17 cellular contexts compared by ENCODE assay signal in genomic region chrX:133674726-133675470, GRCh38.
DNase-seq lines count a peak whose midpoint lies in the region; ATAC-seq and TF ChIP-seq lines count a peak whose summit lies in the region.
"Had no signal": no experiment of that assay in that cellular context is flagged by ENCODE, and none has a peak within 500 bp of the region (broad histone marks: within the 10 kb centered on the region; RNA-seq: fewer than 3 reads in every experiment).

No MANE protein-coding gene starts in this region.

- no peaks in the 10 kb centered on the region for H3K27me3 ChIP-seq in NT2/D1 (ENCODE audit: insufficient read depth, insufficient read length)
- no peaks in the 10 kb centered on the region for H3K27me3 ChIP-seq in CD4-positive, alpha-beta memory T cell (ENCODE audit: insufficient read depth, low read length)
- H3K27me3 ChIP-seq in CD8-positive, alpha-beta T cell (ENCODE audit: insufficient read depth, low read length) = no peaks in the 10 kb centered on the region
- H3K27me3 ChIP-seq: esophagus squamous epithelium had no signal

- H3K36me3 Mint-ChIP-seq in neural crest cell (ENCODE audit: low read depth) = no peaks in the 10 kb centered on the region
- no peaks in the 10 kb centered on the region for H3K36me3 Mint-ChIP-seq in CD4-positive, alpha-beta memory T cell
- no peaks in the 10 kb centered on the region for H3K36me3 Mint-ChIP-seq in CD8-positive, alpha-beta T cell
- H3K36me3 Mint-ChIP-seq: activated naive CD4-positive, alpha-beta T cell treated with anti-CD3 and anti-CD28 coated beads, Interleukin-2, amount 50 U/mL, for 24 hours; stimulated activated memory B cell treated with anti-CD40 and anti-IgM and Interleukin-4, amounts not matched to agents 10 μg/mL and 1 μg/mL and 100 μg/mL, for 72 hours had no signal

- TF ChIP-seq CTCF in neural crest cell (conservative IDR thresholded peaks at IDR 0.05) = no peak
- TF ChIP-seq CTCF in CD8-positive, alpha-beta T cell (IDR thresholded peaks at IDR 0.05) = no peak

- CTCF ChIA-PET in CD4-positive, alpha-beta memory T cell (lab: Charles Lee; ENCODE audit: partially characterized antibody) = no interaction called here
- CTCF ChIA-PET in CD8-positive, alpha-beta T cell (lab: Charles Lee) = no interaction called here

- peaks cover 6% of the 10 kb centered on the region for H3K4me1 ChIP-seq in NT2/D1 (ENCODE audit: insufficient read depth, insufficient read length)
- H3K4me1 ChIP-seq in CD4-positive, alpha-beta memory T cell (ENCODE audit: insufficient read depth, low read length) = no peaks in the 10 kb centered on the region
- no peaks in the 10 kb centered on the region for H3K4me1 ChIP-seq in CD8-positive, alpha-beta T cell (ENCODE audit: insufficient read depth, low read length)
- H3K4me1 ChIP-seq: esophagus squamous epithelium had no signal

- H3K9me3 ChIP-seq in NT2/D1 (ENCODE audit: insufficient read depth, low read length) = no peaks in the 10 kb centered on the region
- no peaks in the 10 kb centered on the region for H3K9me3 ChIP-seq in CD4-positive, alpha-beta memory T cell (ENCODE audit: control insufficient read depth in 1 of 2, low read length in 2 of 2)
- no peaks in the 10 kb centered on the region for H3K9me3 ChIP-seq in CD8-positive, alpha-beta T cell (ENCODE audit: low read length)
- H3K9me3 ChIP-seq: esophagus squamous epithelium had no signal

- no peaks in the 10 kb centered on the region for H3K9me3 Mint-ChIP-seq in neural crest cell
- no peaks in the 10 kb centered on the region for H3K9me3 Mint-ChIP-seq in CD4-positive, alpha-beta memory T cell
- no peaks in the 10 kb centered on the region for H3K9me3 Mint-ChIP-seq in CD8-positive, alpha-beta T cell
- H3K9me3 Mint-ChIP-seq: activated naive CD4-positive, alpha-beta T cell treated with anti-CD3 and anti-CD28 coated beads, Interleukin-2, amount 50 U/mL, for 24 hours; stimulated activated memory B cell treated with anti-CD40 and anti-IgM and Interleukin-4, amounts not matched to agents 10 μg/mL and 1 μg/mL and 100 μg/mL, for 72 hours had no signal

- H3K4me3 Mint-ChIP-seq in neural crest cell = no peak overlapping the region
- H3K4me3 Mint-ChIP-seq in CD4-positive, alpha-beta memory T cell = no peak overlapping the region
- no peak overlapping the region for H3K4me3 Mint-ChIP-seq in CD8-positive, alpha-beta T cell
- H3K4me3 Mint-ChIP-seq: activated naive CD4-positive, alpha-beta T cell treated with anti-CD3 and anti-CD28 coated beads, Interleukin-2, amount 50 U/mL, for 24 hours; B cell; stimulated activated memory B cell treated with anti-CD40 and anti-IgM and Interleukin-4, amounts not matched to agents 10 μg/mL and 1 μg/mL and 100 μg/mL, for 72 hours had no signal

- POLR2A ChIA-PET in CD4-positive, alpha-beta memory T cell (lab: Charles Lee; ENCODE audit: partially characterized antibody) = no interaction called here
- POLR2A ChIA-PET in CD8-positive, alpha-beta T cell (lab: Charles Lee) = no interaction called here

- peaks cover 35% of the 10 kb centered on the region for H3K4me1 Mint-ChIP-seq in neural crest cell
- H3K4me1 Mint-ChIP-seq in CD4-positive, alpha-beta memory T cell = no peaks in the 10 kb centered on the region
- H3K4me1 Mint-ChIP-seq in CD8-positive, alpha-beta T cell (ENCODE audit: low read depth) = no peaks in the 10 kb centered on the region
- H3K4me1 Mint-ChIP-seq: activated naive CD4-positive, alpha-beta T cell treated with anti-CD3 and anti-CD28 coated beads, Interleukin-2, amount 50 U/mL, for 24 hours; B cell; stimulated activated memory B cell treated with anti-CD40 and anti-IgM and Interleukin-4, amounts not matched to agents 10 μg/mL and 1 μg/mL and 100 μg/mL, for 72 hours had no signal

- H3K36me3 ChIP-seq in NT2/D1 (ENCODE audit: insufficient read depth, insufficient read length, low read length) = no peaks in the 10 kb centered on the region
- no peaks in the 10 kb centered on the region for H3K36me3 ChIP-seq in CD4-positive, alpha-beta memory T cell (ENCODE audit: insufficient read depth, low read length)
- no peaks in the 10 kb centered on the region for H3K36me3 ChIP-seq in CD8-positive, alpha-beta T cell (ENCODE audit: insufficient read depth, low read length)
- H3K36me3 ChIP-seq: esophagus squamous epithelium had no signal

- H3K9ac ChIP-seq in NT2/D1 (ENCODE audit: insufficient read length, low read depth) = no peak overlapping the region

- intact Hi-C loops in CD4-positive, alpha-beta memory T cell (cut with micrococcal nuclease) = no loop called here
- intact Hi-C loops in CD8-positive, alpha-beta T cell (cut with DNase I, micrococcal nuclease) = loop anchor here in 1 of 2 experiments (5.0 kb wide), 2 partner anchors 343 to 693 kb away; no protein-coding TSS in a partner anchor

- no peak overlapping the region for H3K4me3 ChIP-seq in NT2/D1 (ENCODE audit: insufficient read length, low read depth)
- no peak overlapping the region for H3K4me3 ChIP-seq in CD4-positive, alpha-beta memory T cell (ENCODE audit: low read length in 2 of 2)
- no peak overlapping the region for H3K4me3 ChIP-seq in CD8-positive, alpha-beta T cell (ENCODE audit: low read depth, low read length)
- H3K4me3 ChIP-seq: esophagus squamous epithelium had no signal

- H3K27ac ChIP-seq in CD4-positive, alpha-beta memory T cell (ENCODE audit: low read depth, low read length) = no peak overlapping the region
- H3K27ac ChIP-seq in CD8-positive, alpha-beta T cell (ENCODE audit: low read depth, low read length) = no peak overlapping the region
- H3K27ac ChIP-seq: esophagus squamous epithelium had no signal

- H3K27ac Mint-ChIP-seq in neural crest cell (ENCODE audit: unreplicated experiment) = peak overlapping the region; percentile 78
- H3K27ac Mint-ChIP-seq in CD4-positive, alpha-beta memory T cell = no peak overlapping the region
- H3K27ac Mint-ChIP-seq in CD8-positive, alpha-beta T cell = no peak overlapping the region
- H3K27ac Mint-ChIP-seq: activated naive CD4-positive, alpha-beta T cell treated with anti-CD3 and anti-CD28 coated beads, Interleukin-2, amount 50 U/mL, for 24 hours; B cell; stimulated activated memory B cell treated with anti-CD40 and anti-IgM and Interleukin-4, amounts not matched to agents 10 μg/mL and 1 μg/mL and 100 μg/mL, for 72 hours had no signal

- no peaks in the 10 kb centered on the region for H3K27me3 Mint-ChIP-seq in neural crest cell (ENCODE audit: low read depth)
- no peaks in the 10 kb centered on the region for H3K27me3 Mint-ChIP-seq in CD4-positive, alpha-beta memory T cell
- peaks cover 2% of the 10 kb centered on the region for H3K27me3 Mint-ChIP-seq in CD8-positive, alpha-beta T cell (ENCODE audit: low read depth)
- H3K27me3 Mint-ChIP-seq: activated naive CD4-positive, alpha-beta T cell treated with anti-CD3 and anti-CD28 coated beads, Interleukin-2, amount 50 U/mL, for 24 hours; B cell; stimulated activated memory B cell treated with anti-CD40 and anti-IgM and Interleukin-4, amounts not matched to agents 10 μg/mL and 1 μg/mL and 100 μg/mL, for 72 hours had no signal

- no peak for ATAC-seq in GM18868 (IDR thresholded peaks at IDR 0.05; ENCODE audit: unreplicated experiment)
- no peak for ATAC-seq in CD8-positive, alpha-beta T cell
- ATAC-seq: activated CD4-positive, CD25-positive, alpha-beta regulatory T cell treated with anti-CD3 and anti-CD28 coated beads, Interleukin-2, amount 50 U/mL, for 24 hours; stimulated activated memory B cell treated with anti-CD40 and anti-IgM and Interleukin-4, amounts not matched to agents 10 μg/mL and 1 μg/mL and 100 μg/mL, for 72 hours had no signal

- DNase-seq in ELF-1 (ENCODE audit: low read depth, low spot score) = peak; percentile 86
- DNase-seq in NT2/D1 (ENCODE audit: low read depth, low spot score) = peak; percentile 46
- DNase-seq in foreskin melanocyte = peak; percentile 61
- DNase-seq in neural crest cell (ENCODE audit: low read depth, low spot score) = no peak
- DNase-seq in anterior cingulate cortex (lab: John Stamatoyannopoulos, UW) = no peak
- DNase-seq in CD4-positive, alpha-beta memory T cell = no peak
- DNase-seq in CD8-positive, alpha-beta T cell = no peak
- DNase-seq: activated CD8-positive, alpha-beta memory T cell treated with anti-CD3 and anti-CD28 coated beads, Interleukin-2, amount 50 U/mL, for 4 hours; EL; esophagus squamous epithelium; H7; stimulated activated CD4-positive, alpha-beta T cell treated with anti-CD3 and anti-CD28 coated beads, Interleukin-4, amount 100 ng/mL, for 1 hour had no signal

Comparison
In these comparisons a context has a peak if more than half of its experiments do, and no peak if none do; other contexts are left out.
1. DNase-seq: peak in ELF-1 (single experiment), NT2/D1 (single experiment) and foreskin melanocyte (single experiment); none in neural crest cell (single experiment), anterior cingulate cortex (0 of 58), CD4-positive, alpha-beta memory T cell (0 of 5) and CD8-positive, alpha-beta T cell (0 of 7).